Comparison of ENCODE assay signal across 23 cellular contexts in genomic region chr5:121218086-121218485, GRCh38.
"Had no signal": no experiment of that assay in that cellular context is flagged by ENCODE, and none has a peak within 500 bp of the region (broad histone marks: within the 10 kb centered on the region; RNA-seq: fewer than 3 reads in every experiment).

No MANE protein-coding gene starts in this region.

- ATAC-seq: activated CD8-positive, alpha-beta T cell treated with anti-CD3 and anti-CD28 coated beads, Interleukin-2, amount 10 ng/mL, durations not matched to agents 7 days and 5 days; activated naive CD4-positive, alpha-beta T cell treated with anti-CD3 and anti-CD28 coated beads, Interleukin-2, amount 50 U/mL, for 72 hours; gastrocnemius medialis; left lung; natural killer cell; right cardiac atrium; stimulated activated naive CD8-positive, alpha-beta T cell treated with anti-CD3 and anti-CD28 coated beads, Interleukin-15, Interleukin-2, amounts not matched to agents 100 U/mL and 50 U/mL, for 24 hours; upper lobe of right lung had no signal

- H3K4me3 ChIP-seq: esophagus muscularis mucosa, gastrocnemius medialis, left lung, lung, ovary, prostate gland, thyroid gland, upper lobe of right lung had no signal

- H3K4me1 ChIP-seq: esophagus muscularis mucosa, gastrocnemius medialis, left lung, prostate gland, thyroid gland, upper lobe of right lung had no signal

- H3K36me3 ChIP-seq: esophagus muscularis mucosa, gastrocnemius medialis, left lung, ovary, prostate gland, thyroid gland, upper lobe of right lung had no signal

- H3K9me3 ChIP-seq: gastrocnemius medialis, ovary, prostate gland, thyroid gland had no signal

- DNase-seq: activated CD4-positive, alpha-beta T cell treated with anti-CD3 and anti-CD28 coated beads for 1 hour; activated CD4-positive, alpha-beta T cell treated with anti-CD3 and anti-CD28 coated beads, Interleukin-2, amount 50 U/mL, for 1 hour; activated CD8-positive, alpha-beta T cell treated with anti-CD3 and anti-CD28 coated beads, Interleukin-2, amount 10 ng/mL, durations not matched to agents 7 days and 5 days; activated gamma-delta T cell treated with Interleukin-2 at 50 U/mL for 16 hours; central memory CD4-positive, alpha-beta T cell; dermis blood vessel endothelial cell; effector memory CD4-positive, alpha-beta T cell; gastrocnemius medialis; hippocampal formation; kidney glomerular epithelial cell; left lung; natural killer cell; ovary; right cardiac atrium; stimulated activated CD4-positive, alpha-beta T cell treated with anti-CD3 and anti-CD28 coated beads, Interleukin-12 subunit alpha, Interleukin-12 subunit beta, amount 100 ng/mL, for 4 hours; stimulated activated CD4-positive, alpha-beta T cell treated with anti-CD3 and anti-CD28 coated beads, Interleukin-4, amount 100 ng/mL, for 4 hours; stimulated activated naive CD8-positive, alpha-beta T cell treated with anti-CD3 and anti-CD28 coated beads, Interleukin-15, Interleukin-2, amounts not matched to agents 100 U/mL and 50 U/mL, for 24 hours; thyroid gland; upper lobe of right lung had no signal

- H3K27ac ChIP-seq: esophagus muscularis mucosa, gastrocnemius medialis, left lung, ovary, prostate gland, thyroid gland, upper lobe of right lung had no signal

- H3K27me3 ChIP-seq: esophagus muscularis mucosa, gastrocnemius medialis, left lung, ovary, thyroid gland, upper lobe of right lung had no signal
